Comparison of ENCODE assay signal across 18 cellular contexts in genomic region chr14:98786456-98786855, GRCh38.
"Had no signal": no experiment of that assay in that cellular context is flagged by ENCODE, and none has a peak within 500 bp of the region (broad histone marks: within the 10 kb centered on the region; RNA-seq: fewer than 3 reads in every experiment).

No MANE protein-coding gene starts in this region.

- DNase-seq: occipital lobe; ovary; posterior cingulate gyrus; psoas muscle; right cardiac atrium; right lobe of liver; sigmoid colon; small intestine; stimulated activated CD4-positive, alpha-beta T cell treated with anti-CD3 and anti-CD28 coated beads, Interleukin-15, amount 100 ng/mL, for 24 hours; stimulated activated CD4-positive, alpha-beta T cell treated with anti-CD3 and anti-CD28 coated beads, Interleukin-2, amount 100 ng/mL, for 24 hours; stimulated activated CD4-positive, alpha-beta T cell treated with anti-CD3 and anti-CD28 coated beads, Interleukin-2, amount 100 ng/mL, for 48 hours; stimulated activated CD4-positive, alpha-beta T cell treated with anti-CD3 and anti-CD28 coated beads, Interleukin-4, amount 100 ng/mL, for 24 hours; stimulated activated naive B cell treated with anti-CD40 and anti-IgM and Interleukin-4, amounts not matched to agents 10 μg/mL and 1 μg/mL and 100 μg/mL, for 72 hours; stimulated activated naive CD4-positive, alpha-beta T cell treated with Interleukin-2 at 50 U/mL for 16 hours; stomach; thyroid gland; trophoblast cell; upper lobe of left lung had no signal
